ENCODE assay signal across 1 cellular context in genomic region chr6:154995241-154996162, GRCh38.
TF ChIP-seq lines count a peak whose summit lies in the region.

Gene TIAM2, plus strand, starts transcription at chr6:154995315. Its CDS starts 133,909 bp downstream, at chr6:155129224.

TF ChIP-seq in HepG2, 621 proteins besides CTCF, POLR2A, EP300 and RAD21 (continued from another document and continues in another):
- TF ChIP-seq PHB2 (IDR thresholded peaks at IDR 0.05; ENCODE audit: partially characterized antibody) (no peak), NR2C2 (CRISPR knock-in tag; IDR thresholded peaks at IDR 0.05; ENCODE audit: borderline replicate concordance) (no peak), ADNP (CRISPR knock-in tag; IDR thresholded peaks at IDR 0.05) (no peak), ZNF383 (CRISPR knock-in tag; IDR thresholded peaks at IDR 0.05; ENCODE audit: borderline replicate concordance) (no peak), TMF1 (CRISPR knock-in tag; IDR thresholded peaks at IDR 0.05; ENCODE audit: low read depth) (no peak), ZNF563 (CRISPR knock-in tag; IDR thresholded peaks at IDR 0.05) (0 out of 2 replicates have a peak, but pooled peaks have one; percentile 28), HOXA3 (CRISPR knock-in tag; IDR thresholded peaks at IDR 0.05) (peak; percentile 51), HDAC2 (CRISPR knock-in tag; IDR thresholded peaks at IDR 0.05) (no peak), CREBL2 (CRISPR knock-in tag; IDR thresholded peaks at IDR 0.05; ENCODE audit: borderline replicate concordance) (no peak), HES4 (CRISPR knock-in tag; IDR thresholded peaks at IDR 0.05; ENCODE audit: borderline replicate concordance) (no peak), ZNF549 (CRISPR knock-in tag; IDR thresholded peaks at IDR 0.05) (no peak), POGK (CRISPR knock-in tag; conservative IDR thresholded peaks at IDR 0.05) (peak; percentile 57; the same call in 1 of the 2 replicates), REXO4 (CRISPR knock-in tag; IDR thresholded peaks at IDR 0.05; ENCODE audit: borderline replicate concordance) (no peak), ZNF580 (CRISPR knock-in tag; IDR thresholded peaks at IDR 0.05; ENCODE audit: borderline replicate concordance, low read depth) (no peak), CREB1 (IDR thresholded peaks at IDR 0.05) (no peak), CREB1 (CRISPR knock-in tag; IDR thresholded peaks at IDR 0.05) (no peak), SNAPC4 (CRISPR knock-in tag; IDR thresholded peaks at IDR 0.05) (no peak), ZUFSP (CRISPR knock-in tag; IDR thresholded peaks at IDR 0.05; ENCODE audit: borderline replicate concordance) (no peak), LRRFIP1 (CRISPR knock-in tag; conservative IDR thresholded peaks at IDR 0.05) (no peak), NFKBIZ (CRISPR knock-in tag; IDR thresholded peaks at IDR 0.05) (no peak), ZBTB7A (CRISPR knock-in tag; IDR thresholded peaks at IDR 0.05) (no peak), TEAD2 (CRISPR knock-in tag; IDR thresholded peaks at IDR 0.05) (no peak), ZBTB43 (CRISPR knock-in tag; conservative IDR thresholded peaks at IDR 0.05) (no peak), CC2D1A (CRISPR knock-in tag; IDR thresholded peaks at IDR 0.05) (no peak), ZEB1 (IDR thresholded peaks at IDR 0.05; ENCODE audit: insufficient replicate concordance, low read depth) (no peak), PPARG (CRISPR knock-in tag; conservative IDR thresholded peaks at IDR 0.05) (no peak), HCFC1 (IDR thresholded peaks at IDR 0.05; ENCODE audit: low read depth, low read length) (no peak), HDAC1 (CRISPR knock-in tag; IDR thresholded peaks at IDR 0.05) (peak; percentile 41; the same call in 1 of the 2 replicates), MBD4 (IDR thresholded peaks at IDR 0.05; ENCODE audit: borderline replicate concordance, low read length) (no peak), TCF12 (IDR thresholded peaks at IDR 0.05) (no peak), TCF12 (CRISPR knock-in tag; IDR thresholded peaks at IDR 0.05) (0 out of 2 replicates have a peak, but pooled peaks have one; percentile 23), IRF1 (CRISPR knock-in tag; IDR thresholded peaks at IDR 0.05; ENCODE audit: low read depth) (no peak), TBX2 (CRISPR knock-in tag; IDR thresholded peaks at IDR 0.05; ENCODE audit: borderline replicate concordance) (no peak), ZGPAT (CRISPR knock-in tag; IDR thresholded peaks at IDR 0.05) (no peak), AGO1 (IDR thresholded peaks at IDR 0.05; ENCODE audit: low read depth, low read length, poor library complexity, severe bottlenecking) (peak; percentile 34), ZNF850 (CRISPR knock-in tag; conservative IDR thresholded peaks at IDR 0.05) (0 out of 2 replicates have a peak, but pooled peaks have one; percentile 64), ZNF431 (CRISPR knock-in tag; IDR thresholded peaks at IDR 0.05; ENCODE audit: borderline replicate concordance, low read depth) (no peak), NFIB (CRISPR knock-in tag; IDR thresholded peaks at IDR 0.05; ENCODE audit: borderline replicate concordance) (no peak), NR2F1 (CRISPR knock-in tag; IDR thresholded peaks at IDR 0.05) (no peak), ZMYM3 (CRISPR knock-in tag; IDR thresholded peaks at IDR 0.05) (peak; percentile 31; the same call in 1 of the 2 replicates), YEATS4 (CRISPR knock-in tag; IDR thresholded peaks at IDR 0.05; ENCODE audit: borderline replicate concordance) (no peak), ZNF639 (CRISPR knock-in tag; conservative IDR thresholded peaks at IDR 0.05) (no peak), ZBTB4 (CRISPR knock-in tag; IDR thresholded peaks at IDR 0.05; ENCODE audit: borderline replicate concordance) (no peak), ZNF546 (CRISPR knock-in tag; conservative IDR thresholded peaks at IDR 0.05) (no peak), ZNF468 (CRISPR knock-in tag; IDR thresholded peaks at IDR 0.05) (no peak)
